ENCODE assay signal across 1 cellular context in the genomic region with DNA sequence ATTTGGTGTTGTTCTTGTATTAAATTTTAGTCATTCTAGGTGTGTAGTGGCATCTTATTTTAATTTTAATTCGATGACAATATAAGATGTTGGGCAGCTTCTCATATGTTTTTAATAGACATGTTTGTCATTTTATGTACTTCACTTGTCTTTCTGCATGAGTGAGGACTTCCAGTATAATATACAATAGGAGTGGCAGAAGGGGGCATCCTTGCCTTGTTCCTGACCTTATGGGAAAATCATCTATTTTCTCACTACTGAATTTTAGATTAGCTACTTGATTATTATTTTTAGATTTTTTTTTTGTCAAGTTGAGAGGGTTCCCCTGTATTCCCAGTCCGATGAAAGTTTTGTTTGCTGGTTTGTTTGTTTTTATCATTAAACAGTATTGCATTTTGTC.
TF ChIP-seq lines count a peak whose summit lies in the region.

No MANE protein-coding gene starts in this region.

TF ChIP-seq in H1, 55 proteins besides CTCF, POLR2A, EP300 and RAD21 (continued from another document):
- no peak for TF ChIP-seq KDM5A (IDR thresholded peaks at IDR 0.05; ENCODE audit: low read length)
- no peak for TF ChIP-seq SP1 (IDR thresholded peaks at IDR 0.05; ENCODE audit: low read depth, low read length)
- no peak for TF ChIP-seq BRCA1 (IDR thresholded peaks at IDR 0.05; ENCODE audit: low read depth, low read length)
- no peak for TF ChIP-seq POU5F1 (IDR thresholded peaks at IDR 0.05; ENCODE audit: low read depth, low read length)
- no peak for TF ChIP-seq HDAC2 (IDR thresholded peaks at IDR 0.05; ENCODE audit: borderline replicate concordance in 1 of 2, low read depth in 2 of 2, low read length in 2 of 2)
- no peak for TF ChIP-seq CHD1 (IDR thresholded peaks at IDR 0.05; ENCODE audit: low read depth, low read length)
- TF ChIP-seq, protein P1, sequence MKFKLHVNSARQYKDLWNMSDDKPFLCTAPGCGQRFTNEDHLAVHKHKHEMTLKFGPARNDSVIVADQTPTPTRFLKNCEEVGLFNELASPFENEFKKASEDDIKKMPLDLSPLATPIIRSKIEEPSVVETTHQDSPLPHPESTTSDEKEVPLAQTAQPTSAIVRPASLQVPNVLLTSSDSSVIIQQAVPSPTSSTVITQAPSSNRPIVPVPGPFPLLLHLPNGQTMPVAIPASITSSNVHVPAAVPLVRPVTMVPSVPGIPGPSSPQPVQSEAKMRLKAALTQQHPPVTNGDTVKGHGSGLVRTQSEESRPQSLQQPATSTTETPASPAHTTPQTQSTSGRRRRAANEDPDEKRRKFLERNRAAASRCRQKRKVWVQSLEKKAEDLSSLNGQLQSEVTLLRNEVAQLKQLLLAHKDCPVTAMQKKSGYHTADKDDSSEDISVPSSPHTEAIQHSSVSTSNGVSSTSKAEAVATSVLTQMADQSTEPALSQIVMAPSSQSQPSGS (IDR thresholded peaks at IDR 0.05; ENCODE audit: low read length), result no peak
- no peak for TF ChIP-seq RFX5 (IDR thresholded peaks at IDR 0.05; ENCODE audit: borderline replicate concordance, low read depth, low read length)
- TF ChIP-seq JUN (IDR thresholded peaks at IDR 0.05; ENCODE audit: low read depth, low read length), result no peak
